Comparison of ENCODE assay signal across 8 cellular contexts in the genomic region with DNA sequence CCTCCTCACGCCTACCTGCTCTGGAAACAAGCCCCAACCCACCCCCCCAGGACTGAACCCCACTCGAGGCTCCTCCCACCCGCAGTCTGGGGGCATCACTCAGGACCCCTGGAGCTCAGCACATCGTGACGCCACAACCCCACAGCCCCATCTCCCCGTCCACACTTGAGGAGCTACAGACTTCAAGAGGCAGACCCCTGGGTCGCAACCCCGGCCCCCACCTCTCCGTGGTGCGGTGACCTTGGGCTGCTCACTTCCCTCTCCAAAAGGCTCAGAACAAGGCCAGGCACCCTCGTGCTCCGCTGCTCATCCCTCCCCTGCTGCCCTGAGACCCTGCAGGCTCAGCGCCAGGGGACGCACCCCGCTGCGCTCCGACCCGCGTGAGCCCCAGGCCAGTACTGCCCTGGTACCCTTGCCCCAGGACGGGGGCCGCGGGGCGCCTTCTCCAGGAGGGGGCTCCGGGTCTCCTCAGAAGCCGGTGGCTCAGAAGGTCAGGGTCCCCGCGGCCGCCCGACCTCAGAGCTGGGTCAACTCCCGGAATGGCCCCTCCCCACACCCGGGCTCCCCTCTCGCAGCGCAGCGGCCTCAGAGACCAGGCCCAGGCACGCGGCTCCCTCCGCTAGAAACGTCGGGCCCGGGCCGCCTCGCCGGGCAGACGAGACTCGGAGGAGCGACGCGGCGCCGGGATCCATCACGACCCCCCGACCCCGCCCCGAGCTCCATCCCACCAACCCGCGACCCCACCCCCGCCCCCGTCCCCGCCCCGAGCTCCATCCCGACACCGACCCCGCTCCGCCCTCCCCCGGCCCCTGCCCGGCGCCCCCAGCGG. TPM values are rescaled to one million over a fixed set of nuclear protein-coding genes. Genes with fewer than 3 reads are reported as not detected.
DNase-seq lines count a peak whose midpoint lies in the region; ATAC-seq and TF ChIP-seq lines count a peak whose summit lies in the region.

No MANE protein-coding gene starts in this region.

- DNase-seq in activated naive CD4-positive, alpha-beta T cell treated with anti-CD3 and anti-CD28 coated beads for 36 hours, result no peak
- DNase-seq in activated naive CD4-positive, alpha-beta T cell treated with Interleukin-2 at 50 U/mL for 16 hours, result no peak
- DNase-seq in NCI-H1105 (lab: John Stamatoyannopoulos, UW) (peak; percentile 38), astrocyte of the spinal cord (ENCODE audit: low read depth, low spot score) (no peak), iris pigment epithelial cell (ENCODE audit: low read depth) (peak; percentile 34), GF-D8 (lab: John Stamatoyannopoulos, UW) (no peak)
- no peak for DNase-seq in stimulated activated naive B cell treated with anti-CD40 and anti-IgM and Interleukin-4, amounts not matched to agents 10 μg/mL and 1 μg/mL and 100 μg/mL, for 72 hours

- in situ Hi-C loops in astrocyte of the spinal cord (cut with HindIII; ENCODE audit: low sequenced_read_pairs), result no loop called here

- H3K27ac Mint-ChIP-seq in activated naive CD4-positive, alpha-beta T cell treated with anti-CD3 and anti-CD28 coated beads for 36 hours, result peak overlapping the region; percentile 74
- peak overlapping the region; percentile 94 for H3K27ac Mint-ChIP-seq in stimulated activated naive B cell treated with anti-CD40 and anti-IgM and Interleukin-4, amounts not matched to agents 10 μg/mL and 1 μg/mL and 100 μg/mL, for 72 hours

- intact Hi-C loops in activated naive CD4-positive, alpha-beta T cell treated with anti-CD3 and anti-CD28 coated beads for 36 hours (cut with micrococcal nuclease), result loop anchor here (1.0 to 2.0 kb wide), 3 partner anchors 20 to 66 kb away; partner anchors contain the start of genes POLR2L, TALDO1 and TSPAN4

- no peaks in the 10 kb centered on the region for H3K9me3 Mint-ChIP-seq in activated naive CD4-positive, alpha-beta T cell treated with anti-CD3 and anti-CD28 coated beads for 36 hours
- H3K9me3 Mint-ChIP-seq in stimulated activated naive B cell treated with anti-CD40 and anti-IgM and Interleukin-4, amounts not matched to agents 10 μg/mL and 1 μg/mL and 100 μg/mL, for 72 hours, result no peaks in the 10 kb centered on the region

- peak; percentile 18 for ATAC-seq in HG02610 (IDR thresholded peaks at IDR 0.05; ENCODE audit: unreplicated experiment)
- peak; percentile 52 to 53 for ATAC-seq in stimulated activated naive B cell treated with anti-CD40 and anti-IgM and Interleukin-4, amounts not matched to agents 10 μg/mL and 1 μg/mL and 100 μg/mL, for 72 hours (replicated peaks)

- H3K4me3 ChIP-seq in astrocyte of the spinal cord (ENCODE audit: low read depth, low read length), result peak overlapping the region; percentile 77

- H3K4me1 Mint-ChIP-seq in activated naive CD4-positive, alpha-beta T cell treated with anti-CD3 and anti-CD28 coated beads for 36 hours (ENCODE audit: low read depth), result peaks cover 30% of the 10 kb centered on the region
- peaks cover 15 to 47% of the 10 kb centered on the region in 2 donors for H3K4me1 Mint-ChIP-seq in stimulated activated naive B cell treated with anti-CD40 and anti-IgM and Interleukin-4, amounts not matched to agents 10 μg/mL and 1 μg/mL and 100 μg/mL, for 72 hours

- no peak for TF ChIP-seq CTCF in astrocyte of the spinal cord (IDR thresholded peaks at IDR 0.05; ENCODE audit: low read depth, low read length)

- H3K36me3 Mint-ChIP-seq in activated naive CD4-positive, alpha-beta T cell treated with anti-CD3 and anti-CD28 coated beads for 36 hours (ENCODE audit: low read depth), result peaks cover 9% of the 10 kb centered on the region
- peaks cover 12 to 26% of the 10 kb centered on the region in 2 donors for H3K36me3 Mint-ChIP-seq in stimulated activated naive B cell treated with anti-CD40 and anti-IgM and Interleukin-4, amounts not matched to agents 10 μg/mL and 1 μg/mL and 100 μg/mL, for 72 hours

- peak overlapping the region; percentile 87 for H3K4me3 Mint-ChIP-seq in activated naive CD4-positive, alpha-beta T cell treated with anti-CD3 and anti-CD28 coated beads for 36 hours
- peak overlapping the region; percentile 98 to 99 for H3K4me3 Mint-ChIP-seq in stimulated activated naive B cell treated with anti-CD40 and anti-IgM and Interleukin-4, amounts not matched to agents 10 μg/mL and 1 μg/mL and 100 μg/mL, for 72 hours

- H3K27me3 Mint-ChIP-seq in activated naive CD4-positive, alpha-beta T cell treated with anti-CD3 and anti-CD28 coated beads for 36 hours (ENCODE audit: low read depth), result no peaks in the 10 kb centered on the region
- no peaks in the 10 kb centered on the region for H3K27me3 Mint-ChIP-seq in stimulated activated naive B cell treated with anti-CD40 and anti-IgM and Interleukin-4, amounts not matched to agents 10 μg/mL and 1 μg/mL and 100 μg/mL, for 72 hours

- CTCF ChIA-PET in activated naive CD4-positive, alpha-beta T cell treated with anti-CD3 and anti-CD28 coated beads for 36 hours (lab: Charles Lee), result interaction anchor here (1.3 to 1.5 kb wide), 3 partner anchors 11 to 51 kb away, joined by 3 to 6 read pairs (median 3); no protein-coding TSS in a partner anchor

RNA-seq across cellular contexts. Expression of gene GATD1, which starts 0.6 kb away (rescaled TPM):
- 10 to 100 TPM; 33.0 to 34.3 TPM for total RNA-seq in activated naive CD4-positive, alpha-beta T cell treated with anti-CD3 and anti-CD28 coated beads for 36 hours

RNA-seq across cellular contexts. Expression of gene CEND1, which starts 13.2 kb away (rescaled TPM):
- under 1 TPM in 1 of 2 experiments, not detected in 1; 0.17 TPM for total RNA-seq in activated naive CD4-positive, alpha-beta T cell treated with anti-CD3 and anti-CD28 coated beads for 36 hours

RNA-seq across cellular contexts. Expression of gene SLC25A22, which starts 21.4 kb away (rescaled TPM):
- total RNA-seq in activated naive CD4-positive, alpha-beta T cell treated with anti-CD3 and anti-CD28 coated beads for 36 hours, result 10 to 100 TPM; 19.1 to 21.8 TPM

RNA-seq across cellular contexts. Expression of gene PIDD1, which starts 28.4 kb away (rescaled TPM):
- 10 to 100 TPM; 43.2 to 45.2 TPM for total RNA-seq in activated naive CD4-positive, alpha-beta T cell treated with anti-CD3 and anti-CD28 coated beads for 36 hours

RNA-seq across cellular contexts. Expression of gene TALDO1, which starts 29.4 kb away (rescaled TPM):
- total RNA-seq in activated naive CD4-positive, alpha-beta T cell treated with anti-CD3 and anti-CD28 coated beads for 36 hours, result 100 to 1,000 TPM; 327 to 360 TPM

Comparison
In these comparisons a context has a peak if more than half of its experiments do, and no peak if none do; other contexts are left out.
1. DNase-seq: peak in NCI-H1105 (single experiment) and iris pigment epithelial cell (single experiment); none in activated naive CD4-positive, alpha-beta T cell treated with anti-CD3 and anti-CD28 coated beads for 36 hours (single experiment), activated naive CD4-positive, alpha-beta T cell treated with Interleukin-2 at 50 U/mL for 16 hours (single experiment), astrocyte of the spinal cord (single experiment), stimulated activated naive B cell treated with anti-CD40 and anti-IgM and Interleukin-4, amounts not matched to agents 10 μg/mL and 1 μg/mL and 100 μg/mL, for 72 hours (single experiment) and GF-D8 (single experiment).